In the genomic region with DNA sequence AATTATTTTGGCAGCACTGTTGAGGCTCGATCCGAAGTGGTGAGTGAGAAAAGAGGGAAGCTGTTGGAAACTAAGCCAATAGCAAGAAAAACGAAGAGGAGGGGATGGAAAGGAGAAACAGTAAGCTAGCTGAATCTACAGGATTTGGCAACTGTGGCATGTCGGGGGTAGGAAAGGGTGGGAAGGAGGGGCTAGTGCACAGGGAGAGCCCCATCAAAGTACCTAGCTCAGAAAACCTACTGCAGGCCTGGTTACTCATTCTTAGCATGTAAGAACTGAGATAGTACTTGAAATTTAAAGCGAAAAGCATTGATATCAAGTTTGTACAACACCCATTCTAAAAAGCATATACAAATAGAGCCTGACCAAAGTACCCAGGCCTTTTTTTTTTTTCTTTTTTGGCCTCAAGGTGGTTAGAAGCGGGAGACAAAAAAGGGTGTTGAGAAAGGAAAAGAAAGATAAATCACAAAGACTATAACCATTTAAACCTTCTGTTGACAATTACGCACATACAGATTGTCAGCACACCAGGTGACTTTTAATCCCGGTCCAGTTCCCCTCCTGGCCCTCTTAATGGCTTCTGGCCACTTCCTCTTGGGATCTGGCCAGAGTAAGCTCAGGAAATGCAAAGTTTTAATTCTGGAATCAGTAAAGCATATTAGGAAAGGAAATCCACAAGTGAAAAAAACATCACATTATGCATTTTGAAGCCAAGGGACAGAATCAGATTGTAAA, we compare ENCODE assay signal across 9 cellular contexts. TPM values are rescaled to one million over a fixed set of nuclear protein-coding genes. Genes with fewer than 3 reads are reported as not detected.
A peak's percentile ranks its signal among the peaks of the same experiment; 100 is the strongest.
DNase-seq lines count a peak whose midpoint lies in the region; ATAC-seq and TF ChIP-seq lines count a peak whose summit lies in the region.
"Had no signal": no experiment of that assay in that cellular context is flagged by ENCODE, and none has a peak within 500 bp of the region (broad histone marks: within the 10 kb centered on the region; RNA-seq: fewer than 3 reads in every experiment).

No MANE protein-coding gene starts in this region.

- no peaks in the 10 kb centered on the region for H4K20me1 ChIP-seq in HCT116 (ENCODE audit: insufficient read depth)

- H3K4me3 ChIP-seq in HCT116 (replicated peaks in 1 of 2; ENCODE audit: low read depth in 1 of 2, low read length in 2 of 2) (0 out of 4 replicates have a peak overlapping the region, but pooled peaks of 1 of the 2 experiments have one; percentile 8), RWPE2 (ENCODE audit: severe bottlenecking) (no peak overlapping the region), fibroblast of pulmonary artery (replicated peaks; ENCODE audit: low read depth, low read length) (no peak overlapping the region), trophoblast cell (ENCODE audit: low read depth, low read length) (no peak overlapping the region)

- H3K36me3 ChIP-seq in HCT116 (ENCODE audit: control insufficient read depth in 1 of 2, insufficient read depth in 2 of 2, low read length in 2 of 2): 0 out of 4 replicates have a peak, but pooled peaks cover 2 to 3% of the 10 kb centered on the region in 2 experiments
- H3K36me3 ChIP-seq in RWPE2 (ENCODE audit: low read depth): peaks cover 1% of the 10 kb centered on the region
- peaks cover 0 to 3% of the 10 kb centered on the region in 2 experiments for H3K36me3 ChIP-seq in trophoblast cell (ENCODE audit: control insufficient read depth in 1 of 2, insufficient read depth in 2 of 2, low read length in 2 of 2)

- no peaks in the 10 kb centered on the region for H3K27me3 ChIP-seq in HCT116 (ENCODE audit: insufficient read depth, low read length)
- H3K27me3 ChIP-seq in RWPE2 (ENCODE audit: insufficient read depth, poor library complexity, severe bottlenecking): no peaks in the 10 kb centered on the region
- H3K27me3 ChIP-seq in trophoblast cell (ENCODE audit: insufficient read depth, low read length): no peaks in the 10 kb centered on the region

- ATAC-seq in HCT116 (no peak), RWPE2 (ENCODE audit: low read depth) (peak; percentile 14; the same call in 1 of the 3 replicates), GM18519 (IDR thresholded peaks at IDR 0.05; ENCODE audit: low FRiP score, unreplicated experiment) (no peak)
- ATAC-seq in effector memory CD8-positive, alpha-beta T cell (replicated peaks): no peak

- H4K91ac ChIP-seq in trophoblast cell (ENCODE audit: low read depth, low read length): peak overlapping the region; percentile 75

- peak overlapping the region; percentile 35 for H3K14ac ChIP-seq in trophoblast cell (ENCODE audit: low read length)

- H3K4ac ChIP-seq in trophoblast cell (ENCODE audit: low read depth, low read length): no peak overlapping the region

- no peak overlapping the region for H2BK120ac ChIP-seq in trophoblast cell (ENCODE audit: insufficient read depth, low read length, poor library complexity)

- 0 out of 2 replicates have a peak overlapping the region, but pooled peaks have one; percentile 16 for H3K27ac ChIP-seq in HCT116 (ENCODE audit: low read depth, low read length)
- H3K27ac ChIP-seq in RWPE2 (ENCODE audit: poor library complexity, severe bottlenecking): peak overlapping the region; percentile 94
- peak overlapping the region; percentile 66 for H3K27ac ChIP-seq in trophoblast cell (ENCODE audit: low read depth, low read length)

- H3K79me2 ChIP-seq in HCT116 (ENCODE audit: insufficient read depth, low read length) (no peaks in the 10 kb centered on the region), trophoblast cell (ENCODE audit: control insufficient read depth, insufficient read depth, low read length, poor library complexity) (no peaks in the 10 kb centered on the region)
- H3K79me2 ChIP-seq: parathyroid adenoma had no signal

- TF ChIP-seq RAD21 in HCT116 (IDR thresholded peaks at IDR 0.05; ENCODE audit: low read depth): no peak

- H2AFZ ChIP-seq in HCT116 (ENCODE audit: low read depth, low read length, poor library complexity, severe bottlenecking): no peak overlapping the region
- H2AFZ ChIP-seq in trophoblast cell (ENCODE audit: insufficient read depth, low read length, poor library complexity): no peak overlapping the region
- H2AFZ ChIP-seq: parathyroid adenoma had no signal

- H2BK5ac ChIP-seq in trophoblast cell (ENCODE audit: low read depth, low read length, poor library complexity): no peak overlapping the region

- RAD21 ChIA-PET in HCT116 (lab: Charles Lee; ENCODE audit: low non-redundant PET in 1 of 2, low total read pairs in 2 of 2, uncharacterized antibody in 2 of 2, unreplicated experiment in 2 of 2): no interaction called here

- H3K4me1 Mint-ChIP-seq in effector memory CD8-positive, alpha-beta T cell (ENCODE audit: low read depth in 2 of 2): peaks cover 8% of the 10 kb centered on the region in 2 donors

- H2AK5ac ChIP-seq in trophoblast cell (ENCODE audit: low read length): no peak overlapping the region

- TF ChIP-seq POLR2A in HCT116 (IDR thresholded peaks at IDR 0.05; ENCODE audit: borderline replicate concordance, extremely low read depth, insufficient read depth, insufficient read length): no peak

- H3K23ac ChIP-seq in trophoblast cell (ENCODE audit: low read length): no peak overlapping the region

- peaks cover 21 to 36% of the 10 kb centered on the region in 2 experiments for H3K4me1 ChIP-seq in HCT116 (ENCODE audit: control insufficient read depth in 1 of 2, insufficient read depth in 2 of 2, low read length in 2 of 2)
- peaks cover 39% of the 10 kb centered on the region for H3K4me1 ChIP-seq in RWPE2 (ENCODE audit: insufficient read depth, poor library complexity, severe bottlenecking)
- H3K4me1 ChIP-seq in trophoblast cell (ENCODE audit: control insufficient read depth in 1 of 2, insufficient read depth in 2 of 2, low read length in 2 of 2): peaks cover 13 to 18% of the 10 kb centered on the region in 2 experiments
- H3K4me1 ChIP-seq: parathyroid adenoma had no signal

- DNase-seq in HCT116 (ENCODE audit: low read depth, low spot score) (no peak), RWPE2 (ENCODE audit: low spot score) (no peak), fibroblast of pulmonary artery (ENCODE audit: low read depth) (peak; percentile 53), trophoblast cell (no peak), NCI-H187 (lab: John Stamatoyannopoulos, UW) (no peak), AML-193 (lab: John Stamatoyannopoulos, UW) (no peak)
- no peak for DNase-seq in effector memory CD8-positive, alpha-beta T cell

- H3K9ac ChIP-seq in HCT116 (ENCODE audit: low read length) (peak overlapping the region; percentile 23), trophoblast cell (ENCODE audit: low read length) (no peak overlapping the region)
- H3K9ac ChIP-seq: parathyroid adenoma had no signal

- CTCF ChIA-PET in HCT116 (lab: Charles Lee): no interaction called here

- POLR2A ChIA-PET in HCT116 (lab: Charles Lee): interaction anchor here (1.0 to 1.4 kb wide), 2 partner anchors 51 to 151 kb away, joined by 3 to 4 read pairs; partner anchors contain the start of gene SLC16A1

- no peaks in the 10 kb centered on the region for H3K9me3 Mint-ChIP-seq in effector memory CD8-positive, alpha-beta T cell

- no peak overlapping the region for H3K4me3 Mint-ChIP-seq in effector memory CD8-positive, alpha-beta T cell

- H2BK12ac ChIP-seq in trophoblast cell (ENCODE audit: low read length): peak overlapping the region; percentile 65

- no CpG with 5 or more reads among the region's 8 CpGs for WGBS in trophoblast cell (ENCODE audit: extremely low coverage, insufficient coverage, insufficient read length)

- peak overlapping the region; percentile 32 for H4K8ac ChIP-seq in trophoblast cell (ENCODE audit: low read depth, low read length)

- H3K9me3 ChIP-seq in HCT116 (ENCODE audit: control insufficient read depth in 1 of 2, insufficient read depth in 1 of 2, low read depth in 1 of 2, low read length in 2 of 2) (no peaks in the 10 kb centered on the region), RWPE2 (ENCODE audit: severe bottlenecking) (no peaks in the 10 kb centered on the region), trophoblast cell (ENCODE audit: insufficient read depth, low read depth, low read length) (no peaks in the 10 kb centered on the region)

- H3K4me2 ChIP-seq in HCT116 (ENCODE audit: low read length) (peak overlapping the region; percentile 50), trophoblast cell (ENCODE audit: low read length) (no peak overlapping the region)

- H3K18ac ChIP-seq in trophoblast cell (ENCODE audit: low read length): no peak overlapping the region

- intact Hi-C loops in HCT116 (cut with micrococcal nuclease): no loop called here

- H4K12ac ChIP-seq in trophoblast cell (ENCODE audit: low read depth, low read length): no peak overlapping the region

- no peak for TF ChIP-seq CTCF in HCT116 (IDR thresholded peaks at IDR 0.05 in 2 of 3, conservative IDR thresholded peaks at IDR 0.05 in 1 of 3; ENCODE audit: borderline replicate concordance in 1 of 3, insufficient read depth in 1 of 3, low read depth in 2 of 3, low read length in 2 of 3)
- no peak for TF ChIP-seq CTCF in RWPE2 (IDR thresholded peaks at IDR 0.05; ENCODE audit: poor library complexity, severe bottlenecking)
- TF ChIP-seq CTCF in fibroblast of pulmonary artery (IDR thresholded peaks at IDR 0.05; ENCODE audit: low read length, missing control alignments): no peak

- H3K79me1 ChIP-seq in trophoblast cell (ENCODE audit: low read length): peaks cover 5% of the 10 kb centered on the region

- H3K9me2 ChIP-seq in HCT116 (ENCODE audit: insufficient read depth): no peaks in the 10 kb centered on the region

- BruUV-seq in HCT116 (replicated peaks; lab: Mats Ljungman, UMichigan): no TSS peak

- H3K27me3 Mint-ChIP-seq in effector memory CD8-positive, alpha-beta T cell: no peaks in the 10 kb centered on the region

- H3K36me3 Mint-ChIP-seq in effector memory CD8-positive, alpha-beta T cell (ENCODE audit: insufficient read depth): peaks cover 5% of the 10 kb centered on the region

- no peak overlapping the region for H3K27ac Mint-ChIP-seq in effector memory CD8-positive, alpha-beta T cell

RNA-seq across cellular contexts. Expression of gene SLC16A1, which starts 50.4 kb away (rescaled TPM):
- total RNA-seq in HCT116 (2021; ENCODE audit: unreplicated experiment): 96.7 TPM
- polyA plus RNA-seq in HCT116 (2012): 71.7 and 80.9 TPM in 2 replicates
- polyA plus RNA-seq in trophoblast cell (2013): 142 and 143 TPM in 2 replicates

Comparison
In these comparisons a context has a peak if more than half of its experiments do, and no peak if none do; other contexts are left out.
1. H3K27ac ChIP-seq: peak in every context shown above with its lines; median percentile 94 in RWPE2; 66 in trophoblast cell; 16 in HCT116.